8 cellular contexts compared by ENCODE assay signal in the genomic region with DNA sequence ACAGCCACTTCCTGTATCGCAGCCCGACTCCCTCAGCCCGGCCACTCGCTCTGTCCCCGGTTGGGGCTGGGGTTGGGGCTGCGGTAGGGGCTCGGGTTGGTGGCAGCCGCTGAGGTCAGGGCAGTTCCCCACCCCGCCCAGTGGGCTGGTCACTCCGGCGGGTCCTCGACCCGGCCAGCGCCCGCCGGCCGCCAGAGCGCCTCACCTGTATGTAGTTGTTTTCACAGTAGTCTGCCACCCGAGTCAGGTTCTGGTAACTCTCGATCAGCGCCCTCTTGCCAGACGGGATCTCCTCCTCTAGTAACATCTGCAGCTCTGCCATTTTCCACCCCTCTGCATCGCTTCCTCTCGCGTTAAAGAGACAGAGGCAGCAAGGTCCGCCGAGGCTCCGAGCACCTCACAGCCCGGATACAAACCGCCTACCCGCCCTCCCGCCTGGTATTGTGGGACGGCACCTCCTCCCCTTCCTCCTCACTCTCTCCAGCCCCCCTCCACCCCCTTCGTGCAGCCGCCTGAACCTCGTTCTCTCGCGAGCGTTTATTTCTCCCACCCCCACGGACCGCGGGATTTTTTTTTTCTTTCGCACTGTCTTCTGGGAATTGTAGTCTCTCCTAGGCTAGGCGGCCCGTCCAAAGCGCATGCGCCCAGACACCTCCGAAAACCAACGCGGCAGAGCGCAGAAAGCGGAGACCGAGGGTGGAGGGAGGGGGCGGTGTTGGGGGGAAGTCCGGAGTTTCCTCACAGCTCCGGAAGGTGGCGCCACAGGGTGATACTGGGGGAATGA. TPM values are rescaled to one million over a fixed set of nuclear protein-coding genes. Genes with fewer than 3 reads are reported as not detected.
DNase-seq lines count a peak whose midpoint lies in the region; ATAC-seq and TF ChIP-seq lines count a peak whose summit lies in the region.

A gene (minus strand): TSS at position 417 of the 784 bp plus-strand sequence. CDS start 95 bp downstream, at position 322.

- DNase-seq in NCI-H1436 treated with DMSO at 0.1 percent for 48 hours (lab: John Stamatoyannopoulos, UW), result peak; percentile 96
- DNase-seq in T-cell, result peak; percentile 90 to 99 (median 97)
- peak; percentile 99 for DNase-seq in cardiac muscle cell (ENCODE audit: low read depth in 1 of 2, low spot score in 1 of 2)
- peak; percentile 90 to 94 for DNase-seq in tibial nerve (ENCODE audit: low spot score in 2 of 2)

- H3K9me3 Mint-ChIP-seq in T-cell, result no peaks in the 10 kb centered on the region

- peaks cover 4 to 7% of the 10 kb centered on the region in 2 donors for H3K27me3 Mint-ChIP-seq in T-cell

- TF ChIP-seq CTCF in GM12875 (IDR thresholded peaks at IDR 0.05; ENCODE audit: borderline replicate concordance, insufficient read depth, low read depth, low read length) (peak; percentile 77), cardiac muscle cell (IDR thresholded peaks at IDR 0.05; ENCODE audit: low read depth, low read length) (peak; percentile 70), parathyroid adenoma (IDR thresholded peaks at IDR 0.05) (peak; percentile 68), tibial nerve (IDR thresholded peaks at IDR 0.05) (peak in 3 of 5 experiments; percentile 75 to 94 (median 88))

- TF ChIP-seq EP300 in tibial nerve (IDR thresholded peaks at IDR 0.05), result peak; percentile 64 to 97

- H3K79me2 ChIP-seq in parathyroid adenoma, result peaks cover 21% of the 10 kb centered on the region

- H3K27ac ChIP-seq in adipose tissue (ENCODE audit: low read depth, low read length) (peak within 1 kb of the TSS; percentile 16), cardiac muscle cell (peak within 1 kb of the TSS; percentile 94), parathyroid adenoma (peak within 1 kb of the TSS; percentile 95), tibial nerve (peak within 1 kb of the TSS; percentile 71 to 98 (median 97))

- POLR2A ChIA-PET in T-cell (lab: Charles Lee), result interaction anchor here in 1 of 2 donors (0.5 to 1.0 kb wide), 3 partner anchors 97 to 1678 kb away, joined by 3 read pairs; no protein-coding TSS in a partner anchor

- H3K4me3 Mint-ChIP-seq in T-cell, result peak within 1 kb of the TSS; percentile 96 to 98 (median 98)

- H3K4me1 Mint-ChIP-seq in T-cell, result peaks cover 30 to 44% (median 43%) of the 10 kb centered on the region in 3 donors

- peak within 1 kb of the TSS; percentile 56 for H3K4me2 ChIP-seq in parathyroid adenoma (ENCODE audit: low read length)

- H3K4me1 ChIP-seq in cardiac muscle cell (ENCODE audit: low read depth) (peaks cover 16% of the 10 kb centered on the region), parathyroid adenoma (peaks cover 3% of the 10 kb centered on the region), tibial nerve (peaks cover 0 to 43% (median 6%) of the 10 kb centered on the region in 4 donors)

- WGBS in adipose tissue, 3 donors, result 0 to 1% (median 1%) methylated on average over 55 to 57 of the region's 57 CpGs
- 0 to 1% methylated on average over 54 to 57 of the region's 57 CpGs for WGBS in tibial nerve, 2 donors

- CTCF ChIA-PET in T-cell (lab: Charles Lee), result interaction anchor here (0.5 to 2.3 kb wide), 13 partner anchors 16 to 299 kb away, joined by 3 to 13 read pairs (median 5); a partner anchor contains a TSS

- H3K4me3 ChIP-seq in GM12875 (ENCODE audit: low read depth, low read length) (peak within 1 kb of the TSS; percentile 81), cardiac muscle cell (peak within 1 kb of the TSS; percentile 94), parathyroid adenoma (ENCODE audit: low read depth, low read length) (peak within 1 kb of the TSS; percentile 95), tibial nerve (peak within 1 kb of the TSS; percentile 81 to 99 (median 86))

- peaks cover 2% of the 10 kb centered on the region for H3K36me3 Mint-ChIP-seq in T-cell

- H3K27me3 ChIP-seq in cardiac muscle cell (no peaks in the 10 kb centered on the region), parathyroid adenoma (ENCODE audit: control insufficient read depth, insufficient read depth, low read length) (no peaks in the 10 kb centered on the region), tibial nerve (no peaks in the 10 kb centered on the region)

- H3K27ac Mint-ChIP-seq in T-cell, result peak within 1 kb of the TSS; percentile 97 to 98

- ATAC-seq in HG02798 (IDR thresholded peaks at IDR 0.05; ENCODE audit: poor library complexity, unreplicated experiment), result peak; percentile 80
- ATAC-seq in T-cell (replicated peaks in 1 of 4), result peak; percentile 91 to 94 (median 92)

- no peaks in the 10 kb centered on the region for H3K36me3 ChIP-seq in cardiac muscle cell
- no peaks in the 10 kb centered on the region for H3K36me3 ChIP-seq in parathyroid adenoma (ENCODE audit: control insufficient read depth, insufficient read depth, low read length)
- H3K36me3 ChIP-seq in tibial nerve, result no peaks in the 10 kb centered on the region

- peak; percentile 89 to 96 for TF ChIP-seq POLR2A in tibial nerve (IDR thresholded peaks at IDR 0.05)

- H3K9me3 ChIP-seq in cardiac muscle cell (ENCODE audit: low read depth) (no peaks in the 10 kb centered on the region), parathyroid adenoma (ENCODE audit: control insufficient read depth, low read length) (no peaks in the 10 kb centered on the region), tibial nerve (no peaks in the 10 kb centered on the region)

- peak within 1 kb of the TSS; percentile 95 for H2AFZ ChIP-seq in parathyroid adenoma

- H3K9ac ChIP-seq in parathyroid adenoma, result peak within 1 kb of the TSS; percentile 85

RNA-seq across cellular contexts. Expression of the gene that starts here (rescaled TPM):
- total RNA-seq in T-cell (10 to 100 TPM; 51.9 to 78.8 (median 60.0) TPM), cardiac muscle cell (38.0 and 38.7 TPM in 2 replicates), tibial nerve (10 to 100 TPM; 25.9 to 32.1 (median 29.9) TPM)
- polyA plus RNA-seq in adipose tissue (10 to 100 TPM; 13.9 to 22.8 (median 21.9) TPM), cardiac muscle cell (36.8 and 56.4 TPM in 2 replicates)

Comparison
In these comparisons a context has a peak if more than half of its experiments do, and no peak if none do; other contexts are left out.
1. Peak in every context shown above with its lines: DNase-seq, ATAC-seq, H3K4me3 ChIP-seq and H3K27ac ChIP-seq.
2. H3K27ac ChIP-seq: peak in every context shown above with its lines; median percentile 97 in tibial nerve; 95 in parathyroid adenoma; 94 in cardiac muscle cell; 16 in adipose tissue.